Comparison of ENCODE assay signal across 8 cellular contexts in genomic region chr11:64916040-64916847, GRCh38. TPM values are rescaled to one million over a fixed set of nuclear protein-coding genes. Genes with fewer than 3 reads are reported as not detected.
DNase-seq lines count a peak whose midpoint lies in the region; ATAC-seq and TF ChIP-seq lines count a peak whose summit lies in the region.

No MANE protein-coding gene starts in this region.

- intact Hi-C loops in Right ventricle myocardium inferior (cut with DNase I): loop anchor here (5.0 kb wide), 1 partner anchor 96 kb away; the partner anchor contains the start of gene ARL2
- intact Hi-C loops in Right ventricle myocardium superior (cut with DNase I): no loop called here
- intact Hi-C loops in vagina (cut with DNase I): loop anchor here (10.0 kb wide), 1 partner anchor 1301 kb away; the partner anchor contains the start of gene PLAAT3

- peaks cover 6% of the 10 kb centered on the region for H3K36me3 Mint-ChIP-seq in activated CD4-positive, alpha-beta T cell treated with anti-CD3 and anti-CD28 coated beads, Interleukin-2, amount 10 ng/mL, durations not matched to agents 7 days and 5 days (ENCODE audit: low read depth)
- peaks cover 0 to 17% of the 10 kb centered on the region in 2 donors for H3K36me3 Mint-ChIP-seq in naive B cell

- CTCF ChIA-PET in activated CD4-positive, alpha-beta T cell treated with anti-CD3 and anti-CD28 coated beads, Interleukin-2, amount 10 ng/mL, durations not matched to agents 7 days and 5 days (lab: Charles Lee): interaction anchor here (1.0 to 1.5 kb wide), 4 partner anchors 16 to 98 kb away, joined by 3 to 6 read pairs (median 3); partner anchors contain the start of gene ARL2

- H3K4me1 ChIP-seq in esophagus (ENCODE audit: control insufficient read depth in 2 of 2, insufficient read depth in 2 of 2, low read length in 1 of 2): peaks cover 4 to 6% of the 10 kb centered on the region in 2 donors
- H3K4me1 ChIP-seq in vagina: peaks cover 34% of the 10 kb centered on the region

- peak overlapping the region; percentile 73 to 92 for H3K4me3 ChIP-seq in esophagus (ENCODE audit: low read depth in 1 of 2, low read length in 2 of 2)
- H3K4me3 ChIP-seq in vagina: peak overlapping the region; percentile 52 to 89

- H3K27me3 ChIP-seq in esophagus (ENCODE audit: control insufficient read depth in 1 of 2, insufficient read depth in 2 of 2, low read length in 2 of 2) (no peaks in the 10 kb centered on the region), vagina (no peaks in the 10 kb centered on the region)

- TF ChIP-seq CTCF in vagina (IDR thresholded peaks at IDR 0.05): no peak

- H3K36me3 ChIP-seq in esophagus (ENCODE audit: control insufficient read depth in 2 of 2, insufficient read depth in 2 of 2, low read length in 1 of 2) (peaks cover 9 to 26% of the 10 kb centered on the region in 2 donors), vagina (peaks cover 0 to 31% of the 10 kb centered on the region in 2 donors)

- H3K4me1 Mint-ChIP-seq in activated CD4-positive, alpha-beta T cell treated with anti-CD3 and anti-CD28 coated beads, Interleukin-2, amount 10 ng/mL, durations not matched to agents 7 days and 5 days: peaks cover 25% of the 10 kb centered on the region
- H3K4me1 Mint-ChIP-seq in naive B cell: peaks cover 30 to 32% (median 31%) of the 10 kb centered on the region in 3 donors

- H3K27ac ChIP-seq in esophagus (ENCODE audit: low read depth in 2 of 2, low read length in 1 of 2) (peak overlapping the region; percentile 53 to 88), vagina (peak overlapping the region; percentile 85)

- POLR2A ChIA-PET in activated CD4-positive, alpha-beta T cell treated with anti-CD3 and anti-CD28 coated beads, Interleukin-2, amount 10 ng/mL, durations not matched to agents 7 days and 5 days (lab: Charles Lee): interaction anchor here (0.6 kb wide), 1 partner anchor 57 kb away, joined by 3 read pairs; no protein-coding TSS in a partner anchor

- DNase-seq in Right ventricle myocardium inferior (ENCODE audit: missing footprints) (peak; percentile 74), Right ventricle myocardium superior (no peak), LHCN-M2 (ENCODE audit: low read depth) (peak; percentile 36), naive B cell (no peak), vagina (ENCODE audit: extremely low spot score in 2 of 2) (no peak)
- DNase-seq in activated CD4-positive, alpha-beta T cell treated with anti-CD3 and anti-CD28 coated beads, Interleukin-2, amount 10 ng/mL, durations not matched to agents 7 days and 5 days: peak; percentile 75

- no peaks in the 10 kb centered on the region for H3K9me3 Mint-ChIP-seq in activated CD4-positive, alpha-beta T cell treated with anti-CD3 and anti-CD28 coated beads, Interleukin-2, amount 10 ng/mL, durations not matched to agents 7 days and 5 days
- no peaks in the 10 kb centered on the region for H3K9me3 Mint-ChIP-seq in naive B cell

- peak overlapping the region; percentile 97 for H3K27ac Mint-ChIP-seq in activated CD4-positive, alpha-beta T cell treated with anti-CD3 and anti-CD28 coated beads, Interleukin-2, amount 10 ng/mL, durations not matched to agents 7 days and 5 days
- peak overlapping the region; percentile 77 to 97 (median 89) for H3K27ac Mint-ChIP-seq in naive B cell

- no peak for ATAC-seq in Right ventricle myocardium inferior
- no peak for ATAC-seq in Right ventricle myocardium superior (ENCODE audit: poor library complexity)
- no peak for ATAC-seq in naive B cell (ENCODE audit: low read depth in 2 of 2)
- no peak for ATAC-seq in HG02571 (IDR thresholded peaks at IDR 0.05; ENCODE audit: unreplicated experiment)

- 5 to 6% methylated on average over 26 of the region's 26 CpGs for WGBS in esophagus, 2 donors

- H3K27me3 Mint-ChIP-seq in activated CD4-positive, alpha-beta T cell treated with anti-CD3 and anti-CD28 coated beads, Interleukin-2, amount 10 ng/mL, durations not matched to agents 7 days and 5 days: no peaks in the 10 kb centered on the region
- no peaks in the 10 kb centered on the region for H3K27me3 Mint-ChIP-seq in naive B cell

- TF ChIP-seq POLR2A in vagina (IDR thresholded peaks at IDR 0.05): no peak

- H3K9me3 ChIP-seq in esophagus (ENCODE audit: control insufficient read depth in 2 of 2, insufficient read depth in 1 of 2, low read depth in 1 of 2, low read length in 1 of 2) (no peaks in the 10 kb centered on the region), vagina (no peaks in the 10 kb centered on the region)

- H3K4me3 Mint-ChIP-seq in activated CD4-positive, alpha-beta T cell treated with anti-CD3 and anti-CD28 coated beads, Interleukin-2, amount 10 ng/mL, durations not matched to agents 7 days and 5 days: peak overlapping the region; percentile 85
- peak overlapping the region; percentile 86 to 94 (median 89) for H3K4me3 Mint-ChIP-seq in naive B cell

RNA-seq across cellular contexts. Expression of gene ATG2A, which starts 0.8 kb away (rescaled TPM):
- 10.7 TPM for total RNA-seq in Right ventricle myocardium inferior
- 11.5 TPM for total RNA-seq in Right ventricle myocardium superior
- total RNA-seq in LHCN-M2 (2014; rRNA removed): 17.7 and 22.9 TPM in 2 replicates
- 12.6 TPM for polyA plus RNA-seq in LHCN-M2 (2012)
- 10 to 100 TPM; 23.0 to 25.7 TPM for total RNA-seq in activated CD4-positive, alpha-beta T cell treated with anti-CD3 and anti-CD28 coated beads, Interleukin-2, amount 10 ng/mL, durations not matched to agents 7 days and 5 days
- 10 to 100 TPM; 10.4 to 11.4 TPM for polyA plus RNA-seq in esophagus
- 1 to 10 TPM in 5 of 6 donors, not detected in 1; 2.8 to 5.0 (median 3.4) TPM for polyA plus RNA-seq in naive B cell (ENCODE audit: low read depth in 6 of 6)
- total RNA-seq in vagina: 27.0 TPM

RNA-seq across cellular contexts. Expression of gene PPP2R5B, which starts 8.2 kb away (rescaled TPM):
- total RNA-seq in Right ventricle myocardium inferior (20.6 TPM), Right ventricle myocardium superior (20.6 TPM), LHCN-M2 (2014; rRNA removed) (19.2 and 27.3 TPM in 2 replicates), vagina (16.9 TPM)
- 15.8 TPM for polyA plus RNA-seq in LHCN-M2 (2012)
- 10 to 100 TPM; 12.0 to 13.7 TPM for total RNA-seq in activated CD4-positive, alpha-beta T cell treated with anti-CD3 and anti-CD28 coated beads, Interleukin-2, amount 10 ng/mL, durations not matched to agents 7 days and 5 days
- polyA plus RNA-seq in esophagus (10 to 100 TPM in 1 of 2 donors, 1 to 10 TPM in 1; 6.6 to 11.0 TPM), naive B cell (ENCODE audit: low read depth in 6 of 6) (10 to 100 TPM in 3 of 6 donors, 1 to 10 TPM in 3; 7.2 to 15.1 (median 10.2) TPM)

RNA-seq across cellular contexts. Expression of gene GPHA2, which starts 19.4 kb away (rescaled TPM):
- total RNA-seq in Right ventricle myocardium inferior (not detected), Right ventricle myocardium superior (not detected), LHCN-M2 (2014; rRNA removed) (not detected in 2 replicates), vagina (not detected)
- not detected for polyA plus RNA-seq in LHCN-M2 (2012)
- not detected for total RNA-seq in activated CD4-positive, alpha-beta T cell treated with anti-CD3 and anti-CD28 coated beads, Interleukin-2, amount 10 ng/mL, durations not matched to agents 7 days and 5 days
- polyA plus RNA-seq in esophagus (not detected), naive B cell (ENCODE audit: low read depth in 6 of 6) (not detected)

RNA-seq across cellular contexts. Expression of gene EHD1, which starts 37.8 kb away (rescaled TPM):
- total RNA-seq in Right ventricle myocardium inferior: 56.0 TPM
- total RNA-seq in Right ventricle myocardium superior: 47.4 TPM
- total RNA-seq in LHCN-M2 (2014; rRNA removed): 73.5 and 84.6 TPM in 2 replicates
- polyA plus RNA-seq in LHCN-M2 (2012): 114 TPM
- total RNA-seq in activated CD4-positive, alpha-beta T cell treated with anti-CD3 and anti-CD28 coated beads, Interleukin-2, amount 10 ng/mL, durations not matched to agents 7 days and 5 days: 100 to 1,000 TPM; 131 to 149 TPM
- 10 to 100 TPM; 16.1 to 28.7 TPM for polyA plus RNA-seq in esophagus
- 100 to 1,000 TPM in 2 of 6 donors, 10 to 100 TPM in 4; 65.3 to 119 (median 90.7) TPM for polyA plus RNA-seq in naive B cell (ENCODE audit: low read depth in 6 of 6)
- total RNA-seq in vagina: 61.6 TPM

RNA-seq across cellular contexts. Expression of gene MAJIN, which starts 55.7 kb away (rescaled TPM):
- not detected for total RNA-seq in Right ventricle myocardium inferior
- not detected for total RNA-seq in Right ventricle myocardium superior
- total RNA-seq in LHCN-M2 (2014; rRNA removed): not detected in 2 replicates
- not detected for polyA plus RNA-seq in LHCN-M2 (2012)
- total RNA-seq in activated CD4-positive, alpha-beta T cell treated with anti-CD3 and anti-CD28 coated beads, Interleukin-2, amount 10 ng/mL, durations not matched to agents 7 days and 5 days: under 1 TPM; 0.20 to 0.54 TPM
- not detected for polyA plus RNA-seq in esophagus
- polyA plus RNA-seq in naive B cell (ENCODE audit: low read depth in 6 of 6): 1 to 10 TPM in 2 of 6 donors, under 1 TPM in 2, not detected in 2; 0.48 to 1.7 (median 1.1) TPM
- not detected for total RNA-seq in vagina

Comparison
In these comparisons a context has a peak if more than half of its experiments do, and no peak if none do; other contexts are left out.
1. DNase-seq: peak in Right ventricle myocardium inferior (single experiment), LHCN-M2 (single experiment) and activated CD4-positive, alpha-beta T cell treated with anti-CD3 and anti-CD28 coated beads, Interleukin-2, amount 10 ng/mL, durations not matched to agents 7 days and 5 days (single experiment); none in Right ventricle myocardium superior (single experiment), naive B cell (single experiment) and vagina (0 of 2).